Comparison of ENCODE assay signal across 19 cellular contexts in genomic region chr16:85484337-85485295, GRCh38.
DNase-seq lines count a peak whose midpoint lies in the region; ATAC-seq, FAIRE-seq and TF ChIP-seq lines count a peak whose summit lies in the region.
"Had no signal": no experiment of that assay in that cellular context is flagged by ENCODE, and none has a peak within 500 bp of the region (broad histone marks: within the 10 kb centered on the region; RNA-seq: fewer than 3 reads in every experiment).

No MANE protein-coding gene starts in this region.

- H3K27ac ChIP-seq in H9 (ENCODE audit: insufficient read length, low read depth, low read length) = no peak overlapping the region
- H3K27ac ChIP-seq: GM23248, hepatocyte, vagina had no signal

- H3K4me3 Mint-ChIP-seq in H9 = no peak overlapping the region
- H3K4me3 Mint-ChIP-seq: activated naive CD8-positive, alpha-beta T cell; nephron; stimulated activated memory B cell treated with anti-CD40 and anti-IgM and Interleukin-4, amounts not matched to agents 10 μg/mL and 1 μg/mL and 100 μg/mL, for 72 hours had no signal

- no peaks in the 10 kb centered on the region for H3K79me1 ChIP-seq in H9 (ENCODE audit: insufficient read depth, low read depth, low read length, poor library complexity, severe bottlenecking)

- no peak overlapping the region for H4K5ac ChIP-seq in H9 (ENCODE audit: insufficient read length, low read depth, low read length)

- H4K8ac ChIP-seq in H9 (replicated peaks; ENCODE audit: insufficient read length, low read depth, low read length) = no peak overlapping the region

- no peak overlapping the region for H3K23ac ChIP-seq in H9 (ENCODE audit: insufficient read length, low read depth, low read length)

- no peak overlapping the region for H2BK15ac ChIP-seq in H9 (ENCODE audit: low read depth, low read length)

- no peak overlapping the region for H3K18ac ChIP-seq in H9 (ENCODE audit: insufficient read length, low read depth, low read length)

- H4K20me1 ChIP-seq in H9 (ENCODE audit: control insufficient read depth, insufficient read depth, insufficient read length) = peaks cover 2% of the 10 kb centered on the region

- H3K79me2 ChIP-seq in H9 (ENCODE audit: insufficient read depth, low read length) = no peaks in the 10 kb centered on the region

- H2AK5ac ChIP-seq in H9 (ENCODE audit: insufficient read length, low read length) = no peak overlapping the region

- peak overlapping the region in 1 of 3 experiments; percentile 28; a peak in 3 of 7 replicates for H3K27ac Mint-ChIP-seq in H9
- H3K27ac Mint-ChIP-seq: activated naive CD8-positive, alpha-beta T cell; nephron; stimulated activated memory B cell treated with anti-CD40 and anti-IgM and Interleukin-4, amounts not matched to agents 10 μg/mL and 1 μg/mL and 100 μg/mL, for 72 hours had no signal

- H3K36me3 Mint-ChIP-seq in H9 (ENCODE audit: insufficient read depth in 1 of 3, low read depth in 3 of 3) = no peaks in the 10 kb centered on the region
- H3K36me3 Mint-ChIP-seq: activated naive CD8-positive, alpha-beta T cell; stimulated activated memory B cell treated with anti-CD40 and anti-IgM and Interleukin-4, amounts not matched to agents 10 μg/mL and 1 μg/mL and 100 μg/mL, for 72 hours had no signal

- H3K4ac ChIP-seq in H9 (ENCODE audit: low read depth, low read length) = no peak overlapping the region

- no peak overlapping the region for H4K91ac ChIP-seq in H9 (ENCODE audit: insufficient read length, low read depth, low read length)

- no peaks in the 10 kb centered on the region for H3K23me2 ChIP-seq in H9 (ENCODE audit: insufficient read length, low read depth, low read length, poor library complexity, severe bottlenecking)

- no peaks in the 10 kb centered on the region for H3K4me1 ChIP-seq in H9 (ENCODE audit: insufficient read depth, low read length)
- H3K4me1 ChIP-seq: vagina had no signal

- no peaks in the 10 kb centered on the region for H3K9me3 ChIP-seq in H9 (ENCODE audit: control insufficient read depth, low read depth, low read length)
- H3K9me3 ChIP-seq: vagina had no signal

- H3T11ph ChIP-seq in H9 (ENCODE audit: low read length) = no peak overlapping the region

- H2BK120ac ChIP-seq in H9 (ENCODE audit: low read depth, low read length, poor library complexity, severe bottlenecking) = no peak overlapping the region

- H2BK5ac ChIP-seq in H9 (ENCODE audit: insufficient read length, low read length) = no peak overlapping the region

- H3K9me3 Mint-ChIP-seq in H9 = no peaks in the 10 kb centered on the region
- H3K9me3 Mint-ChIP-seq: nephron; stimulated activated memory B cell treated with anti-CD40 and anti-IgM and Interleukin-4, amounts not matched to agents 10 μg/mL and 1 μg/mL and 100 μg/mL, for 72 hours had no signal

- no peak overlapping the region for H2BK20ac ChIP-seq in H9 (ENCODE audit: low read depth, low read length, poor library complexity, severe bottlenecking)

- no peak overlapping the region for H3K56ac ChIP-seq in H9 (ENCODE audit: insufficient read length, low read depth, low read length)

- DNase-seq in DMS 273 (lab: John Stamatoyannopoulos, UW; ENCODE audit: unreplicated experiment) (peak; percentile 89), NCI-H1105 (lab: John Stamatoyannopoulos, UW) (peak; percentile 63), NCI-H446 (lab: John Stamatoyannopoulos, UW) (peak; percentile 25 to 60), cerebellum (ENCODE audit: low spot score) (peak; percentile 33), D721Med (ENCODE audit: insufficient read length, low spot score) (no peak), H9 (no peak)
- DNase-seq: activated CD4-positive, CD25-positive, alpha-beta regulatory T cell; activated CD8-positive, alpha-beta memory T cell treated with anti-CD3 and anti-CD28 coated beads, Interleukin-2, amount 50 U/mL, for 4 hours; GM23248; KG1; stimulated activated CD4-positive, alpha-beta T cell treated with anti-CD3 and anti-CD28 coated beads, Interleukin-4, amount 100 ng/mL, for 4 hours had no signal

- WGBS in H9 (ENCODE audit: extremely low coverage, insufficient read length, low lambda C conversion rate) = no CpG with 5 or more reads among the region's 29 CpGs

- H3K27me3 ChIP-seq in H9 (ENCODE audit: insufficient read depth, low read length) = no peaks in the 10 kb centered on the region
- H3K27me3 ChIP-seq: hepatocyte, vagina had no signal

- no peak overlapping the region for H2BK12ac ChIP-seq in H9 (ENCODE audit: insufficient read length, low read depth, low read length)

- H3K4me1 Mint-ChIP-seq in H9 = peaks cover 5 to 21% of the 10 kb centered on the region in 2 experiments; a peak in 3 of 4 replicates

- no peak for FAIRE-seq in D721Med (lab: Jason Lieb, UNC)
- FAIRE-seq: GM12892 had no signal

- H3K14ac ChIP-seq in H9 (ENCODE audit: insufficient read depth, low read length) = no peak overlapping the region; the same call in 1 of the 2 replicates

- TF ChIP-seq CTCF in D721Med (IDR thresholded peaks at IDR 0.05; ENCODE audit: insufficient read depth, missing control alignments) = no peak
- TF ChIP-seq CTCF in H9 (conservative IDR thresholded peaks at IDR 0.05) = no peak

- ATAC-seq in HG03135 (IDR thresholded peaks at IDR 0.05; ENCODE audit: unreplicated experiment) = no peak
- no peak for ATAC-seq in GM21529 (IDR thresholded peaks at IDR 0.05; ENCODE audit: unreplicated experiment)

- no peak overlapping the region for H2AFZ ChIP-seq in H9 (ENCODE audit: low read length)
- H2AFZ ChIP-seq: GM23248, hepatocyte had no signal

- peaks cover 9% of the 10 kb centered on the region for H3K27me3 Mint-ChIP-seq in H9 (ENCODE audit: low read depth)
- H3K27me3 Mint-ChIP-seq: activated naive CD8-positive, alpha-beta T cell had no signal

- H3K4me2 ChIP-seq in H9 (ENCODE audit: insufficient read depth, insufficient read length, low read length) = no peak overlapping the region
- H3K4me2 ChIP-seq: hepatocyte had no signal

- no peak overlapping the region for H3K9ac ChIP-seq in H9 (ENCODE audit: extremely low read depth, insufficient read length, low read length)
- H3K9ac ChIP-seq: GM23248 had no signal

Comparison
In these comparisons a context has a peak if more than half of its experiments do, and no peak if none do; other contexts are left out.
1. DNase-seq: peak in DMS 273 (single experiment), NCI-H1105 (single experiment), NCI-H446 (2 of 2) and cerebellum (single experiment); none in D721Med (single experiment) and H9 (single experiment).